8 cellular contexts compared by ENCODE assay signal in genomic region chr18:3593904-3594759, GRCh38.
DNase-seq lines count a peak whose midpoint lies in the region; ATAC-seq and TF ChIP-seq lines count a peak whose summit lies in the region.

No MANE protein-coding gene starts in this region.

- no peaks in the 10 kb centered on the region for H4K20me1 ChIP-seq in IMR-90 (ENCODE audit: insufficient read depth, low read length)
- no peaks in the 10 kb centered on the region for H4K20me1 ChIP-seq in OCI-LY3 (ENCODE audit: insufficient read depth, low read length)

- H3K23ac ChIP-seq in IMR-90 (ENCODE audit: low read depth, low read length), result peak overlapping the region; percentile 98

- peaks cover 6% of the 10 kb centered on the region; the same call in 1 of the 2 replicates for H3K36me3 ChIP-seq in IMR-90 (ENCODE audit: control insufficient read depth, insufficient read depth, low read length)
- H3K36me3 ChIP-seq in OCI-LY3 (replicated peaks; ENCODE audit: low read depth, low read length), result peaks cover 15% of the 10 kb centered on the region
- peaks cover 6% of the 10 kb centered on the region for H3K36me3 ChIP-seq in muscle layer of colon (ENCODE audit: insufficient read depth, low read length)

- intact Hi-C loops in IMR-90 (cut with micrococcal nuclease), result loop anchor here (1.0 to 5.0 kb wide), 8 partner anchors 9 to 313 kb away; no protein-coding TSS in a partner anchor

- H2BK5ac ChIP-seq in IMR-90 (ENCODE audit: low read depth, low read length, poor library complexity, severe bottlenecking), result peak overlapping the region; percentile 98

- H3K4me1 ChIP-seq in IMR-90 (ENCODE audit: control insufficient read depth, insufficient read depth, low read length) (peaks cover 29% of the 10 kb centered on the region), OCI-LY3 (ENCODE audit: low read length) (peaks cover 71% of the 10 kb centered on the region), muscle layer of colon (ENCODE audit: insufficient read depth, low read length) (peaks cover 47% of the 10 kb centered on the region)

- dilution Hi-C loops in IMR-90 (cut with HindIII; ENCODE audit: low sequenced_read_pairs, unreplicated experiment), result no loop called here

- WGBS in IMR-90 (ENCODE audit: extremely low coverage in 2 of 2, insufficient read length in 1 of 2), 2 experiments, result 0% methylated on average over 3 of the region's 17 CpGs; no CpG with 5 or more reads in 1 of the 2 experiments

- H3K4ac ChIP-seq in IMR-90 (ENCODE audit: low read depth, low read length), result peak overlapping the region; percentile 97

- H2BK20ac ChIP-seq in IMR-90 (ENCODE audit: low read depth, low read length), result peak overlapping the region; percentile 96

- peak overlapping the region; percentile 93 for H3K4me2 ChIP-seq in IMR-90 (ENCODE audit: low read depth, low read length)
- H3K4me2 ChIP-seq in OCI-LY3 (ENCODE audit: low read length), result peak overlapping the region; percentile 99

- peak overlapping the region; percentile 99 for H3K18ac ChIP-seq in IMR-90 (ENCODE audit: low read depth, low read length)

- peak; percentile 83 for TF ChIP-seq CTCF in IMR-90 (conservative IDR thresholded peaks at IDR 0.05; ENCODE audit: low read depth, low read length)
- TF ChIP-seq CTCF in OCI-LY3 (IDR thresholded peaks at IDR 0.05; ENCODE audit: low read depth, low read length), result peak; percentile 72

- peaks cover 51% of the 10 kb centered on the region for H3K79me2 ChIP-seq in OCI-LY3 (ENCODE audit: low read length)

- H3K9me3 ChIP-seq in IMR-90 (ENCODE audit: control insufficient read depth, insufficient read depth, low read length) (no peaks in the 10 kb centered on the region), OCI-LY3 (ENCODE audit: insufficient read depth, low read length) (no peaks in the 10 kb centered on the region), muscle layer of colon (ENCODE audit: low read length) (no peaks in the 10 kb centered on the region)

- ATAC-seq in GM21528 (IDR thresholded peaks at IDR 0.05; ENCODE audit: low FRiP score, unreplicated experiment) (peak; percentile 60), IMR-90 (ENCODE audit: low read depth) (peak; percentile 79)

- peak overlapping the region; percentile 98 for H3K56ac ChIP-seq in IMR-90 (ENCODE audit: extremely low read depth, insufficient read depth, low read length)

- TF ChIP-seq POLR2A in IMR-90 (IDR thresholded peaks at IDR 0.05; ENCODE audit: low read depth, low read length) (peak; percentile 90), erythroblast (IDR thresholded peaks at IDR 0.05; ENCODE audit: low read length) (peak; percentile 56)

- DNase-seq in DMS53 treated with DMSO at 0.1 percent for 48 hours (lab: John Stamatoyannopoulos, UW; ENCODE audit: unreplicated experiment) (peak; percentile 99), IMR-90 (peak; percentile 98), activated T-cell treated with anti-CD3 and anti-CD28 coated beads for 48 hours (ENCODE audit: low read depth) (peak; percentile 75), erythroblast (lab: John Stamatoyannopoulos, UW) (peak; percentile 95 to 98)
- peak; percentile 68 to 77 for DNase-seq in stimulated activated CD8-positive, alpha-beta memory T cell treated with anti-CD3 and anti-CD28 coated beads, Interleukin-7, amount 100 ng/mL, for 1 hour (ENCODE audit: low read depth in 2 of 2)

- peaks cover 17% of the 10 kb centered on the region for H3K9me1 ChIP-seq in IMR-90 (ENCODE audit: insufficient read depth, low read length)

- H4K8ac ChIP-seq in IMR-90 (ENCODE audit: low read depth in 2 of 2, low read length in 2 of 2), result peak overlapping the region; percentile 86 to 95

- in situ Hi-C loops in IMR-90 (cut with MboI; ENCODE audit: low sequenced_read_pairs), result loop anchor here (10.0 kb wide), 1 partner anchor 71 kb away; no protein-coding TSS in a partner anchor

- peak; percentile 65 for TF ChIP-seq RAD21 in IMR-90 (IDR thresholded peaks at IDR 0.05; ENCODE audit: low read length)

- peaks cover 8 to 59% of the 10 kb centered on the region in 2 experiments for H3K79me1 ChIP-seq in IMR-90 (ENCODE audit: low read depth in 1 of 2, low read length in 2 of 2)

- H3K9ac ChIP-seq in IMR-90 (ENCODE audit: low read depth, low read length) (peak overlapping the region; percentile 97), OCI-LY3 (ENCODE audit: low read length) (peak overlapping the region; percentile 100), muscle layer of colon (ENCODE audit: low read length) (peak overlapping the region; percentile 97)

- H2BK120ac ChIP-seq in IMR-90 (ENCODE audit: low read depth, low read length), result peak overlapping the region; percentile 97

- BruUV-seq in IMR-90 (replicated peaks; lab: Mats Ljungman, UMichigan), result no TSS peak

- POLR2A ChIA-PET in IMR-90 (lab: Charles Lee; ENCODE audit: unreplicated experiment), result interaction anchor here (0.5 to 3.2 kb wide), 10 partner anchors 9 to 158 kb away, joined by 3 to 26 read pairs (median 3); no protein-coding TSS in a partner anchor

- peak overlapping the region; percentile 92; the same call in 2 of the 3 replicates for H2BK15ac ChIP-seq in IMR-90 (ENCODE audit: low read depth, low read length)

- H3K4me3 ChIP-seq in IMR-90 (ENCODE audit: insufficient read depth, low read depth, low read length) (peak overlapping the region; percentile 57), OCI-LY3 (ENCODE audit: low read length) (peak overlapping the region; percentile 85), muscle layer of colon (ENCODE audit: low read depth in 1 of 2, low read length in 2 of 2) (peak overlapping the region; percentile 65 to 96)

- H4K91ac ChIP-seq in IMR-90 (ENCODE audit: insufficient read depth, low read depth, low read length), result peak overlapping the region; percentile 98

- H2AK9ac ChIP-seq in IMR-90 (replicated peaks; ENCODE audit: low read depth, low read length, poor library complexity), result peak overlapping the region; percentile 94

- H2AK5ac ChIP-seq in IMR-90 (ENCODE audit: low read depth, low read length), result peak overlapping the region; percentile 94

- H2AFZ ChIP-seq in IMR-90 (replicated peaks; ENCODE audit: low read length, poor library complexity), result peak overlapping the region; percentile 89
- no peak overlapping the region for H2AFZ ChIP-seq in OCI-LY3 (ENCODE audit: low read depth, low read length)

- CTCF ChIA-PET in IMR-90 (lab: Yijun Ruan, JAX), result interaction anchor here (0.6 to 3.8 kb wide), 24 partner anchors 8 to 315 kb away, joined by 3 to 33 read pairs (median 4); no protein-coding TSS in a partner anchor

- H3K27ac ChIP-seq in IMR-90 (ENCODE audit: insufficient read depth, low read length), result peak overlapping the region; percentile 96
- H3K27ac ChIP-seq in OCI-LY3 (ENCODE audit: low read length), result peak overlapping the region; percentile 99
- H3K27ac ChIP-seq in muscle layer of colon (ENCODE audit: low read depth, low read length), result peak overlapping the region; percentile 99

- H4K5ac ChIP-seq in IMR-90 (ENCODE audit: low read depth, low read length), result peak overlapping the region; percentile 95

- H3K27me3 ChIP-seq in IMR-90 (ENCODE audit: control insufficient read depth, insufficient read depth, low read length) (no peaks in the 10 kb centered on the region), OCI-LY3 (ENCODE audit: low read depth, low read length) (no peaks in the 10 kb centered on the region), muscle layer of colon (ENCODE audit: control insufficient read depth in 1 of 2, insufficient read depth in 2 of 2, low read length in 2 of 2) (no peaks in the 10 kb centered on the region)

- peak overlapping the region; percentile 98 for H3K14ac ChIP-seq in IMR-90 (replicated peaks; ENCODE audit: low read depth, low read length)

TF ChIP-seq in IMR-90, 13 proteins besides CTCF, POLR2A, EP300 and RAD21:
- TF ChIP-seq CHD1 (IDR thresholded peaks at IDR 0.05; ENCODE audit: low read depth, low read length) (peak; percentile 50; the same call in 1 of the 2 replicates), FOS (IDR thresholded peaks at IDR 0.05; ENCODE audit: low read depth, low read length) (no peak), MXI1 (IDR thresholded peaks at IDR 0.05; ENCODE audit: borderline replicate concordance, low read depth, low read length) (no peak), RCOR1 (IDR thresholded peaks at IDR 0.05; ENCODE audit: insufficient replicate concordance, low read length) (no peak), SMC3 (IDR thresholded peaks at IDR 0.05; ENCODE audit: low read depth, low read length) (peak; percentile 54), BHLHE40 (IDR thresholded peaks at IDR 0.05; ENCODE audit: low read depth, low read length) (0 out of 2 replicates have a peak, but pooled peaks have one; percentile 39), NFE2L2 (IDR thresholded peaks at IDR 0.05; ENCODE audit: low read depth, low read length) (no peak; the same call in 1 of the 2 replicates), RFX5 (IDR thresholded peaks at IDR 0.05; ENCODE audit: low read depth, low read length) (no peak), CEBPB (IDR thresholded peaks at IDR 0.05; ENCODE audit: low read depth, low read length) (peak; percentile 34; the same call in 1 of the 2 replicates), MAZ (IDR thresholded peaks at IDR 0.05; ENCODE audit: borderline replicate concordance, low read depth, low read length) (no peak; the same call in 1 of the 2 replicates)
- TF ChIP-seq, protein P1, sequence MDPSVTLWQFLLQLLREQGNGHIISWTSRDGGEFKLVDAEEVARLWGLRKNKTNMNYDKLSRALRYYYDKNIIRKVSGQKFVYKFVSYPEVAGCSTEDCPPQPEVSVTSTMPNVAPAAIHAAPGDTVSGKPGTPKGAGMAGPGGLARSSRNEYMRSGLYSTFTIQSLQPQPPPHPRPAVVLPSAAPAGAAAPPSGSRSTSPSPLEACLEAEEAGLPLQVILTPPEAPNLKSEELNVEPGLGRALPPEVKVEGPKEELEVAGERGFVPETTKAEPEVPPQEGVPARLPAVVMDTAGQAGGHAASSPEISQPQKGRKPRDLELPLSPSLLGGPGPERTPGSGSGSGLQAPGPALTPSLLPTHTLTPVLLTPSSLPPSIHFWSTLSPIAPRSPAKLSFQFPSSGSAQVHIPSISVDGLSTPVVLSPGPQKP (IDR thresholded peaks at IDR 0.05; ENCODE audit: borderline replicate concordance, low read depth, low read length), result no peak
TF ChIP-seq in IMR-90: peak in this region for 4.

Comparison
In these comparisons a context has a peak if more than half of its experiments do, and no peak if none do; other contexts are left out.
1. Peak in every context shown above with its lines: DNase-seq, ATAC-seq, H3K4me3 ChIP-seq and H3K27ac ChIP-seq.